24 cellular contexts compared by ENCODE assay signal in the genomic region with DNA sequence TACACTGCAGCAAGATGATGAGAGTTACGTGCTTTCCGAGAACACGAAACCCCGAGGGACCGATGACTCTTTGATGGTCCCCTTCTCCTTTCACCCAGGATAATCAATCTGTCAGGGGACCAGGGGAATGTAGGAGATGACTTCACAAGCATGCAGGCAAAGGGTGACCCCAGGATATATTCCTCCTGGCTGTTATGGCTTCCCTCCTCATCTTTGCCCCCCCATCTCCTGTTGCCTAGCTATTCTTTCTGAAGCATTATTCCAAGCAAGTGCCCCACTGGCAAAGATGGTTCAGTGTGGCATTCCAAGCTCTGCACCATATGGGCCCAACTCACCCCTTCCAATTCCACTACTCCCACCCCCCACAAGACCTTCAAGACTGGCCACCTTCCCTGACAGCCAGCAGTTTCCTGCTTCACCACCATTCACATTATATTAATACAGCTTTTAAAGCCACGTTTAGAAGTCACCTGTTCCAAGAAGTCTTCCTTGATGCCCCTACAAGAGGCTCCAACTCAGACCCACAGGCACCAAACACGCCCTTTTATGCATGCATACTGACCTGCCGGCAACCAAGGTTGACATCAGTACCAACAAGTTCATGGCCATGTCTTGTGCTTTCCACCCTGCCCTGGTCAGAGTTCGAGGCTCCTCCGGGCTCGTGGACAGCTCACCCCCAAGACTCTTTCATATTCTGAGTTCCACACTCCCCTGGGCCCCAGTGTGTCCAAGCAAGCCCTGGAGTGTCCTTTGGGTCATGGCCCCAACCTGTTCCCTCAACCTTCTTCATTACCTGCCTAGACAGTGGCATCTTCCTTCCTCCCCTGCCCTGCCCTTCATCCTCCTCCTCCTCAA.
"Had no signal": no experiment of that assay in that cellular context is flagged by ENCODE, and none has a peak within 500 bp of the region (broad histone marks: within the 10 kb centered on the region; RNA-seq: fewer than 3 reads in every experiment).

No MANE protein-coding gene starts in this region.

- H3K4me3 ChIP-seq: esophagus squamous epithelium, lung, mucosa of descending colon, neural progenitor cell, prostate gland, sigmoid colon, stomach, thyroid gland had no signal

- H3K27ac ChIP-seq: esophagus squamous epithelium, neural progenitor cell, prostate gland, sigmoid colon, stomach, thyroid gland had no signal

- H3K4me1 ChIP-seq: esophagus squamous epithelium, neural progenitor cell, prostate gland, sigmoid colon, stomach, thyroid gland had no signal

- H3K27me3 ChIP-seq: thyroid gland had no signal

- ATAC-seq: left colon; mucosa of descending colon; natural killer cell treated with Interleukin-12 subunit alpha and Interleukin-12 subunit beta and Interleukin-15 and Interleukin-18, amount 100 ng/mL, for 72 hours; right cardiac atrium; stimulated activated effector memory CD8-positive, alpha-beta T cell treated with anti-CD3 and anti-CD28 coated beads, Interleukin-12 subunit alpha, Interleukin-12 subunit beta, amount 100 ng/mL, for 72 hours had no signal

- H3K4me2 ChIP-seq: neural progenitor cell had no signal

- H3K9ac ChIP-seq: neural progenitor cell had no signal

- H2AFZ ChIP-seq: neural progenitor cell had no signal

- H3K36me3 ChIP-seq: esophagus squamous epithelium, neural progenitor cell, prostate gland, sigmoid colon, stomach, thyroid gland had no signal

- H3K9me3 ChIP-seq: esophagus squamous epithelium, mucosa of descending colon, prostate gland, sigmoid colon, stomach, thyroid gland had no signal

- DNase-seq: effector memory CD4-positive, alpha-beta T cell; esophagus squamous epithelium; foreskin melanocyte; glutamatergic neuron; hypothalamus; immature natural killer cell; islet precursor cell; kidney glomerular epithelial cell; left colon; mucosa of descending colon; naive B cell; right cardiac atrium; sigmoid colon; stimulated activated CD4-positive, alpha-beta T cell treated with anti-CD3 and anti-CD28 coated beads, Interleukin-2, amount 100 ng/mL, for 24 hours; stimulated activated CD4-positive, alpha-beta T cell treated with anti-CD3 and anti-CD28 coated beads, Interleukin-4, amount 100 ng/mL, for 24 hours; stimulated activated naive CD4-positive, alpha-beta T cell treated with Interleukin-2 at 50 U/mL for 16 hours; stomach; thyroid gland; trophoblast cell had no signal
